23 cellular contexts compared by ENCODE assay signal in genomic region chr6:46269447-46270229, GRCh38.
A peak's percentile ranks its signal among the peaks of the same experiment; 100 is the strongest.
DNase-seq lines count a peak whose midpoint lies in the region; ATAC-seq and TF ChIP-seq lines count a peak whose summit lies in the region.
"Had no signal": no experiment of that assay in that cellular context is flagged by ENCODE, and none has a peak within 500 bp of the region (broad histone marks: within the 10 kb centered on the region; RNA-seq: fewer than 3 reads in every experiment).

No MANE protein-coding gene starts in this region.

- no peak overlapping the region for H3K4me3 ChIP-seq in gastroesophageal sphincter
- no peak overlapping the region for H3K4me3 ChIP-seq in thyroid gland (replicated peaks in 1 of 3)
- H3K4me3 ChIP-seq: K562, neural progenitor cell, tibial nerve had no signal

- DNase-seq in NCI-H345 (lab: John Stamatoyannopoulos, UW) (peak; percentile 77), medulla oblongata (ENCODE audit: extremely low spot score) (peak; percentile 33), thyroid gland (peak; percentile 76 to 78), NCI-H2081 treated with DMSO at 0.1 percent for 48 hours (lab: John Stamatoyannopoulos, UW) (no peak), RWPE1 (ENCODE audit: low spot score) (no peak)
- DNase-seq: activated CD4-positive, alpha-beta memory T cell treated with anti-CD3 and anti-CD28 coated beads for 36 hours; activated CD4-positive, CD25-positive, alpha-beta regulatory T cell; activated gamma-delta T cell treated with Interleukin-2 at 50 U/mL for 16 hours; activated T-cell treated with anti-CD3 and anti-CD28 coated beads for 4 hours; AML-193; amniotic stem cell; effector memory CD4-positive, alpha-beta T cell; EL; H7; NCI-H1694; retina; stimulated activated naive B cell treated with anti-CD40 and anti-IgM and Interleukin-4, amounts not matched to agents 10 μg/mL and 1 μg/mL and 100 μg/mL, for 72 hours had no signal

- TF ChIP-seq CTCF in gastroesophageal sphincter (IDR thresholded peaks at IDR 0.05) = no peak
- TF ChIP-seq CTCF in thyroid gland (IDR thresholded peaks at IDR 0.05) = no peak
- no peak for TF ChIP-seq CTCF in RWPE1 (conservative IDR thresholded peaks at IDR 0.05; ENCODE audit: low read depth)

- TF ChIP-seq EP300 in gastroesophageal sphincter (IDR thresholded peaks at IDR 0.05) = no peak

- intact Hi-C loops in thyroid gland (cut with DNase I) = no loop called here

- POLR2A ChIA-PET in RWPE1 (lab: Yijun Ruan, JAX; ENCODE audit: low non-redundant PET) = no interaction called here

- H3K27me3 ChIP-seq in gastroesophageal sphincter = no peaks in the 10 kb centered on the region
- H3K27me3 ChIP-seq in thyroid gland = no peaks in the 10 kb centered on the region
- H3K27me3 ChIP-seq: neural progenitor cell, tibial nerve had no signal

- WGBS in gastroesophageal sphincter (ENCODE audit: low coverage in 1 of 2), 2 donors = 58 to 82% methylated on average over 2 of the region's 5 CpGs
- 65 to 75% methylated on average over 4 to 5 of the region's 5 CpGs for WGBS in thyroid gland, 2 donors

- no peaks in the 10 kb centered on the region for H3K36me3 ChIP-seq in gastroesophageal sphincter
- H3K36me3 ChIP-seq in thyroid gland = no peaks in the 10 kb centered on the region
- H3K36me3 ChIP-seq: neural progenitor cell, tibial nerve had no signal

- H3K27ac ChIP-seq in gastroesophageal sphincter (no peak overlapping the region), thyroid gland (no peak overlapping the region), RWPE1 (no peak overlapping the region)
- H3K27ac ChIP-seq: neural progenitor cell, tibial nerve had no signal

- ATAC-seq in gastroesophageal sphincter (peak; percentile 16), GM19351 (IDR thresholded peaks at IDR 0.05; ENCODE audit: unreplicated experiment) (no peak)
- ATAC-seq: esophagus mucosa; K562; stimulated activated naive B cell treated with anti-CD40 and anti-IgM and Interleukin-4, amounts not matched to agents 10 μg/mL and 1 μg/mL and 100 μg/mL, for 72 hours had no signal

- H3K4me1 ChIP-seq in gastroesophageal sphincter (peaks cover 0 to 24% (median 0%) of the 10 kb centered on the region in 3 donors), thyroid gland (no peaks in the 10 kb centered on the region)
- H3K4me1 ChIP-seq: neural progenitor cell, tibial nerve had no signal

- TF ChIP-seq POLR2A in gastroesophageal sphincter (IDR thresholded peaks at IDR 0.05) (no peak), thyroid gland (IDR thresholded peaks at IDR 0.05) (no peak)

- H3K9me3 ChIP-seq in gastroesophageal sphincter (no peaks in the 10 kb centered on the region), thyroid gland (no peaks in the 10 kb centered on the region)
- H3K9me3 ChIP-seq: tibial nerve had no signal

- CTCF ChIA-PET in RWPE1 (lab: Yijun Ruan, JAX) = no interaction called here

Comparison
In these comparisons a context has a peak if more than half of its experiments do, and no peak if none do; other contexts are left out.
1. DNase-seq: peak in NCI-H345 (single experiment), medulla oblongata (single experiment) and thyroid gland (2 of 2); none in NCI-H2081 treated with DMSO at 0.1 percent for 48 hours (single experiment) and RWPE1 (single experiment).